ENCODE assay signal across 1 cellular context in genomic region chr1:107057197-107058133, GRCh38.
A peak's percentile ranks its signal among the peaks of the same experiment; 100 is the strongest.
TF ChIP-seq lines count a peak whose summit lies in the region.

No MANE protein-coding gene starts in this region.

TF ChIP-seq in K562, 482 proteins besides CTCF, POLR2A, EP300 and RAD21 (continued from another document and continues in another):
- TF ChIP-seq GTF3C2 (IDR thresholded peaks at IDR 0.05; ENCODE audit: borderline replicate concordance, extremely low read depth, insufficient read length): no peak
- no peak for TF ChIP-seq HEY1 (CRISPR knock-in tag; IDR thresholded peaks at IDR 0.05; ENCODE audit: borderline replicate concordance)
- TF ChIP-seq ZNF644 (tag; IDR thresholded peaks at IDR 0.05; ENCODE audit: low read depth): no peak
- TF ChIP-seq MGA (IDR thresholded peaks at IDR 0.05): peak; percentile 67
- no peak for TF ChIP-seq CTCFL (IDR thresholded peaks at IDR 0.05; ENCODE audit: borderline replicate concordance, insufficient read depth, low read depth, low read length, poor library complexity, severe bottlenecking)
- TF ChIP-seq TAF1 (IDR thresholded peaks at IDR 0.05; ENCODE audit: control insufficient read depth, extremely low read depth, insufficient read depth, low read length, severe bottlenecking): peak; percentile 44
- TF ChIP-seq EGR1 (conservative IDR thresholded peaks at IDR 0.05): peak; percentile 54
- 0 out of 2 replicates have a peak, but pooled peaks have one; percentile 11 for TF ChIP-seq ATF7 (IDR thresholded peaks at IDR 0.05)
- no peak for TF ChIP-seq HDAC2 (IDR thresholded peaks at IDR 0.05)
- TF ChIP-seq SP1 (CRISPR knock-in tag; IDR thresholded peaks at IDR 0.05): no peak
- TF ChIP-seq KDM5B (IDR thresholded peaks at IDR 0.05; ENCODE audit: insufficient replicate concordance, low read depth, low read length): peak; percentile 25
- peak in 1 of 2 experiments; percentile 34; a peak in 2 of 4 replicates for TF ChIP-seq UBTF (IDR thresholded peaks at IDR 0.05; ENCODE audit: borderline replicate concordance in 1 of 2, low read depth in 2 of 2, low read length in 2 of 2)
- 0 out of 2 replicates have a peak, but pooled peaks have one; percentile 9 for TF ChIP-seq ZNF592 (IDR thresholded peaks at IDR 0.05)
- no peak for TF ChIP-seq HLTF (IDR thresholded peaks at IDR 0.05)
- no peak for TF ChIP-seq FOXP1 (CRISPR knock-in tag; IDR thresholded peaks at IDR 0.05)
- TF ChIP-seq HNRNPLL (IDR thresholded peaks at IDR 0.05; ENCODE audit: low read depth, low read length, poor library complexity, severe bottlenecking): peak; percentile 16
- TF ChIP-seq ZBTB9 (CRISPR knock-in tag; IDR thresholded peaks at IDR 0.05): no peak
- TF ChIP-seq BCOR (IDR thresholded peaks at IDR 0.05): 0 out of 2 replicates have a peak, but pooled peaks have one; percentile 0
- TF ChIP-seq HDGF (IDR thresholded peaks at IDR 0.05): no peak
- TF ChIP-seq L3MBTL2 (IDR thresholded peaks at IDR 0.05): peak; percentile 48
- no peak for TF ChIP-seq BCLAF1 (IDR thresholded peaks at IDR 0.05; ENCODE audit: borderline replicate concordance in 1 of 2, control insufficient read depth in 1 of 2, low read depth in 2 of 2, low read length in 1 of 2)
- TF ChIP-seq BRF1 (IDR thresholded peaks at IDR 0.05; ENCODE audit: borderline replicate concordance, extremely low read depth, insufficient read length): no peak
